ENCODE assay signal across 9 cellular contexts in genomic region chr4:158895797-158896442, GRCh38.
A peak's percentile ranks its signal among the peaks of the same experiment; 100 is the strongest.
DNase-seq lines count a peak whose midpoint lies in the region; ATAC-seq and TF ChIP-seq lines count a peak whose summit lies in the region.
"Had no signal": no experiment of that assay in that cellular context is flagged by ENCODE, and none has a peak within 500 bp of the region (broad histone marks: within the 10 kb centered on the region; RNA-seq: fewer than 3 reads in every experiment).

No MANE protein-coding gene starts in this region.

- H3K4me3 Mint-ChIP-seq in HFFc6, result no peak overlapping the region

- H2BK12ac ChIP-seq in mesenchymal stem cell (ENCODE audit: low read length in 2 of 2), result peak overlapping the region; percentile 73 to 94

- no peak overlapping the region for H3K27ac Mint-ChIP-seq in HFFc6

- DNase-seq in AG04450 (ENCODE audit: low read depth, low spot score) (no peak), HFFc6 (peak; percentile 18), mammary epithelial cell (peak; percentile 5), mesenchymal stem cell (peak; percentile 58), SK-N-SH (no peak), SKM-1 (lab: John Stamatoyannopoulos, UW; ENCODE audit: unreplicated experiment) (no peak)

- H3K9me3 ChIP-seq in AG04450 (ENCODE audit: control insufficient read depth, insufficient read depth, low read length) (no peaks in the 10 kb centered on the region), mammary epithelial cell (replicated peaks; ENCODE audit: insufficient read depth, low read length) (no peaks in the 10 kb centered on the region), mesenchymal stem cell (ENCODE audit: control insufficient read depth, low read length) (no peaks in the 10 kb centered on the region), SK-N-SH (no peaks in the 10 kb centered on the region)
- H3K9me3 ChIP-seq: gastroesophageal sphincter had no signal

- no peak overlapping the region for H2BK5ac ChIP-seq in mesenchymal stem cell (ENCODE audit: low read depth, low read length, poor library complexity, severe bottlenecking)

- H4K8ac ChIP-seq in mesenchymal stem cell (ENCODE audit: low read length), result peak overlapping the region; percentile 87

- no peak overlapping the region for H2BK15ac ChIP-seq in mesenchymal stem cell (ENCODE audit: low read depth, poor library complexity, severe bottlenecking)

- H3K23ac ChIP-seq in mesenchymal stem cell (ENCODE audit: low read length in 2 of 2), result no peak overlapping the region

- TF ChIP-seq EP300 in SK-N-SH (IDR thresholded peaks at IDR 0.05; ENCODE audit: borderline replicate concordance in 1 of 2, low read depth in 1 of 2, low read length in 1 of 2), result no peak

- H3K18ac ChIP-seq in mesenchymal stem cell (ENCODE audit: low read depth in 1 of 2, low read length in 2 of 2), result peak overlapping the region; percentile 41 to 88

- dilution Hi-C loops in mammary epithelial cell (cut with HindIII; ENCODE audit: low sequenced_read_pairs), result no loop called here

- no peaks in the 10 kb centered on the region for H3K9me2 ChIP-seq in SK-N-SH

- H3K4me3 ChIP-seq in AG04450 (ENCODE audit: low read depth, low read length) (no peak overlapping the region), mammary epithelial cell (replicated peaks in 1 of 3; ENCODE audit: insufficient read depth in 1 of 3, low read depth in 2 of 3, low read length in 3 of 3) (no peak overlapping the region), mesenchymal stem cell (ENCODE audit: insufficient read depth in 1 of 2, low read depth in 1 of 2, low read length in 2 of 2) (no peak overlapping the region), SK-N-SH (ENCODE audit: low read depth in 2 of 2, low read length in 1 of 2) (no peak overlapping the region)
- H3K4me3 ChIP-seq: gastroesophageal sphincter had no signal

- peak overlapping the region in 1 of 2 experiments; percentile 71 for H3K4ac ChIP-seq in mesenchymal stem cell (ENCODE audit: low read depth in 1 of 2, low read length in 2 of 2)

- peaks cover 3% of the 10 kb centered on the region; the same call in 1 of the 2 replicates for H3K27me3 Mint-ChIP-seq in HFFc6 (ENCODE audit: insufficient read depth)

- peak overlapping the region in 1 of 2 experiments; percentile 79 for H3K14ac ChIP-seq in mesenchymal stem cell (ENCODE audit: low read length in 2 of 2)

- no peaks in the 10 kb centered on the region for H3K27me3 ChIP-seq in AG04450 (ENCODE audit: control insufficient read depth, insufficient read depth, low read length)
- H3K27me3 ChIP-seq in mammary epithelial cell (ENCODE audit: insufficient read depth, low read length), result no peaks in the 10 kb centered on the region
- H3K27me3 ChIP-seq in mesenchymal stem cell (ENCODE audit: control insufficient read depth in 1 of 2, insufficient read depth in 1 of 2, low read length in 2 of 2), result no peaks in the 10 kb centered on the region
- no peaks in the 10 kb centered on the region for H3K27me3 ChIP-seq in SK-N-SH (ENCODE audit: insufficient read depth)
- H3K27me3 ChIP-seq: gastroesophageal sphincter had no signal

- in situ Hi-C loops in mammary epithelial cell (cut with MboI; ENCODE audit: low sequenced_read_pairs in 2 of 2), result no loop called here

- H3K9ac ChIP-seq in mammary epithelial cell (ENCODE audit: insufficient read depth, low read length) (no peak overlapping the region), mesenchymal stem cell (ENCODE audit: low read length) (no peak overlapping the region), SK-N-SH (no peak overlapping the region)

- H3K79me1 ChIP-seq in mesenchymal stem cell (replicated peaks; ENCODE audit: low read length, poor library complexity, severe bottlenecking), result peaks cover 3% of the 10 kb centered on the region

- peaks cover 10% of the 10 kb centered on the region for H3K4me1 Mint-ChIP-seq in HFFc6 (ENCODE audit: low read depth)

- no peaks in the 10 kb centered on the region for H4K20me1 ChIP-seq in mammary epithelial cell (ENCODE audit: insufficient read depth, low read length)
- H4K20me1 ChIP-seq in SK-N-SH (ENCODE audit: insufficient read depth), result no peaks in the 10 kb centered on the region

- no peaks in the 10 kb centered on the region for H3K79me2 ChIP-seq in mammary epithelial cell (ENCODE audit: insufficient read depth, low read length)
- H3K79me2 ChIP-seq in SK-N-SH (ENCODE audit: insufficient read depth), result no peaks in the 10 kb centered on the region

- BruUV-seq in mammary epithelial cell (replicated peaks; lab: Mats Ljungman, UMichigan), result no TSS peak

- no peaks in the 10 kb centered on the region for H3K4me1 ChIP-seq in mammary epithelial cell (ENCODE audit: insufficient read depth, low read length)
- H3K4me1 ChIP-seq in mesenchymal stem cell (ENCODE audit: control insufficient read depth, insufficient read depth, low read depth, low read length), result peaks cover 2% of the 10 kb centered on the region
- no peaks in the 10 kb centered on the region; a peak in 2 of 4 replicates for H3K4me1 ChIP-seq in SK-N-SH (ENCODE audit: control insufficient read depth in 1 of 2, insufficient read depth in 2 of 2, low read depth in 1 of 2, low read length in 1 of 2)

- CTCF ChIA-PET in AG04450 (lab: Charles Lee), result no interaction called here
- CTCF ChIA-PET in mammary epithelial cell (lab: Charles Lee; ENCODE audit: low non-redundant PET), result interaction anchor here (0.5 kb wide), 1 partner anchor 185 kb away, joined by 3 read pairs; no protein-coding TSS in a partner anchor
- CTCF ChIA-PET in SK-N-SH (lab: Yijun Ruan, JAX), result interaction anchor here (0.6 kb wide), 1 partner anchor 310 kb away, joined by 3 read pairs; no protein-coding TSS in a partner anchor

- peaks cover 5% of the 10 kb centered on the region for H3F3A ChIP-seq in SK-N-SH (replicated peaks; ENCODE audit: insufficient read depth)

- H3K27ac ChIP-seq in AG04450 (ENCODE audit: low read depth, low read length) (no peak overlapping the region), mammary epithelial cell (ENCODE audit: insufficient read depth, low read depth, low read length) (no peak overlapping the region), mesenchymal stem cell (ENCODE audit: low read length, poor library complexity, severe bottlenecking) (no peak overlapping the region), SK-N-SH (ENCODE audit: low read depth in 2 of 2, low read length in 1 of 2) (no peak overlapping the region)

- peaks cover 39% of the 10 kb centered on the region for H3K36me3 Mint-ChIP-seq in HFFc6 (ENCODE audit: low read depth)

- no peak overlapping the region for H2AK5ac ChIP-seq in mesenchymal stem cell (ENCODE audit: low read length, severe bottlenecking)

- intact Hi-C loops in mammary epithelial cell (cut with micrococcal nuclease), result loop anchor here (1.0 to 2.0 kb wide), 2 partner anchors 209 to 279 kb away; no protein-coding TSS in a partner anchor

- ATAC-seq in GM21576 (IDR thresholded peaks at IDR 0.05; ENCODE audit: unreplicated experiment) (no peak), GM21825 (IDR thresholded peaks at IDR 0.05; ENCODE audit: unreplicated experiment) (no peak)
- ATAC-seq: gastroesophageal sphincter had no signal

- no peaks in the 10 kb centered on the region for H3K36me3 ChIP-seq in mammary epithelial cell (ENCODE audit: insufficient read depth, low read length)
- peaks cover 0 to 64% of the 10 kb centered on the region in 2 experiments for H3K36me3 ChIP-seq in mesenchymal stem cell (ENCODE audit: control insufficient read depth in 1 of 2, insufficient read depth in 2 of 2, low read depth in 1 of 2, low read length in 2 of 2)
- peaks cover 8 to 19% of the 10 kb centered on the region in 2 experiments for H3K36me3 ChIP-seq in SK-N-SH (replicated peaks in 1 of 2; ENCODE audit: control insufficient read depth in 1 of 2, insufficient read depth in 2 of 2, low read length in 1 of 2)

- H3K4me2 ChIP-seq in mammary epithelial cell (ENCODE audit: insufficient read depth, low read depth, low read length) (no peak overlapping the region), mesenchymal stem cell (ENCODE audit: low read length, poor library complexity, severe bottlenecking) (no peak overlapping the region), SK-N-SH (no peak overlapping the region)

- H2AFZ ChIP-seq in mammary epithelial cell (ENCODE audit: low read depth, low read length), result peak overlapping the region; percentile 42
- peak overlapping the region; percentile 53 for H2AFZ ChIP-seq in mesenchymal stem cell (ENCODE audit: low read depth, low read length)
- no peak overlapping the region for H2AFZ ChIP-seq in SK-N-SH (ENCODE audit: low read depth)

- TF ChIP-seq CTCF in AG04450 (IDR thresholded peaks at IDR 0.05; ENCODE audit: low read depth, low read length) (peak; percentile 16; the same call in 1 of the 2 replicates), HFFc6 (IDR thresholded peaks at IDR 0.05) (peak; percentile 77), mammary epithelial cell (conservative IDR thresholded peaks at IDR 0.05 in 1 of 2, IDR thresholded peaks at IDR 0.05 in 1 of 2; ENCODE audit: extremely low read depth in 1 of 2, insufficient read depth in 1 of 2, low read depth in 1 of 2, low read length in 2 of 2) (peak in 1 of 2 donors; percentile 53), SK-N-SH (IDR thresholded peaks at IDR 0.05) (no peak)

- no peak for TF ChIP-seq RAD21 in SK-N-SH (IDR thresholded peaks at IDR 0.05; ENCODE audit: low read length)

- 51% methylated on average over 11 of the region's 11 CpGs for WGBS in mammary epithelial cell (ENCODE audit: low coverage, missing lambda C conversion rate)
- 82% methylated on average over 9 of the region's 11 CpGs for WGBS in mesenchymal stem cell
- 97% methylated on average over 11 of the region's 11 CpGs for WGBS in SK-N-SH (ENCODE audit: low lambda C conversion rate)

- H3K9me3 Mint-ChIP-seq in HFFc6, result no peaks in the 10 kb centered on the region

- POLR2A ChIA-PET in AG04450 (lab: Yijun Ruan, JAX), result no interaction called here
- POLR2A ChIA-PET in SK-N-SH (lab: Yijun Ruan, JAX), result no interaction called here

- H4K91ac ChIP-seq in mesenchymal stem cell (ENCODE audit: low read length), result peak overlapping the region; percentile 87

- no peak overlapping the region for H2BK120ac ChIP-seq in mesenchymal stem cell (ENCODE audit: low read depth, low read length)

TF ChIP-seq in SK-N-SH, 30 proteins besides CTCF, POLR2A, EP300 and RAD21 (continues in another document):
- no peak for TF ChIP-seq PBX3 (IDR thresholded peaks at IDR 0.05)
- TF ChIP-seq FOXJ3 (CRISPR knock-in tag; IDR thresholded peaks at IDR 0.05), result no peak
- TF ChIP-seq EZH2phosphoT487 (IDR thresholded peaks at IDR 0.05; ENCODE audit: borderline replicate concordance, low read depth), result no peak
- no peak for TF ChIP-seq FOSL2 (IDR thresholded peaks at IDR 0.05; ENCODE audit: borderline replicate concordance, low read depth)

Comparison
In these comparisons a context has a peak if more than half of its experiments do, and no peak if none do; other contexts are left out.
1. DNase-seq: peak in HFFc6 (single experiment), mammary epithelial cell (single experiment) and mesenchymal stem cell (single experiment); none in AG04450 (single experiment), SK-N-SH (single experiment) and SKM-1 (single experiment).